Comparison of ENCODE assay signal across 8 cellular contexts in the genomic region with DNA sequence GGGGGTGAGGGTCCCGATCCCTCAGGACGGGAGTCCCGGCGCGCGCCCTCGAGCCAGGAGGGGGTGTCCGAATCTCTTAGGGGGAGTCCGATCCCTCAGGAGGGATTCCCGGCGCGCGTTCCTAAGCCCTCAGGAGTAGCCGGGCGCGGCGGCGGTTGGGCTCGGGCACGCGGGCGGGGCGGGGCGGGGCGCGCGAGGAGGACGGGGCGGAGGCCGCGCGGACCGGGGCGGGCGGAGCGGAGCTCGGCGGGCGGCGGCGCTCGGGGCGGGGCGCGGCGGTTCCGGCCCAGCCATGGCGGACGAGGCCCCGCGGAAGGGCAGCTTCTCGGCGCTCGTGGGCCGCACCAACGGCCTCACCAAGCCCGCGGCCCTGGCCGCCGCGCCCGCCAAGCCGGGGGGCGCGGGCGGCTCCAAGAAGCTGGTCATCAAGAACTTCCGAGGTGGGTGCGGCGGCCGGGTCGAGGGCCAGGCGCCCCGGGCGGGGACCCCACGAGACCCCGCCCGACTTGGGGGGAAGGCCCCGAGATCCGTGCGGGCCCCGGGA. TPM values are rescaled to one million over a fixed set of nuclear protein-coding genes. Genes with fewer than 3 reads are reported as not detected.
A peak's percentile ranks its signal among the peaks of the same experiment; 100 is the strongest.
DNase-seq lines count a peak whose midpoint lies in the region; ATAC-seq and TF ChIP-seq lines count a peak whose summit lies in the region.

A gene (plus strand): TSS at position 278 of the 544 bp plus-strand sequence. CDS start 15 bp downstream, at position 293.

- no peak for TF ChIP-seq EP300 in gastroesophageal sphincter (IDR thresholded peaks at IDR 0.05)

- H3K36me3 ChIP-seq in gastroesophageal sphincter (peaks cover 0 to 20% of the 10 kb centered on the region in 2 donors), neutrophil (no peaks in the 10 kb centered on the region)

- TF ChIP-seq POLR2A in gastroesophageal sphincter (IDR thresholded peaks at IDR 0.05), result peak in 1 of 2 donors; percentile 28

- H3K27me3 ChIP-seq in gastroesophageal sphincter (no peaks in the 10 kb centered on the region), neutrophil (no peaks in the 10 kb centered on the region)

- peak; percentile 41 for DNase-seq in DMS153 (lab: John Stamatoyannopoulos, UW)
- DNase-seq in GM20000 (ENCODE audit: low spot score), result peak; percentile 93
- DNase-seq in HT-29 (ENCODE audit: low spot score), result peak; percentile 83
- peak; percentile 65 for DNase-seq in RPMI8226
- peak; percentile 73 for DNase-seq in activated naive CD4-positive, alpha-beta T cell treated with Interleukin-2 at 50 U/mL for 16 hours
- peak; percentile 48 for DNase-seq in superior temporal gyrus (ENCODE audit: extremely low spot score)

- no peaks in the 10 kb centered on the region for H3K9me3 ChIP-seq in gastroesophageal sphincter
- H3K9me3 ChIP-seq in neutrophil, result no peaks in the 10 kb centered on the region

- H3K27ac ChIP-seq in gastroesophageal sphincter, result peak within 1 kb of the TSS; percentile 97 to 99 (median 98)
- peak within 1 kb of the TSS; percentile 91 for H3K27ac ChIP-seq in neutrophil

- H3K4me3 ChIP-seq in gastroesophageal sphincter (peak within 1 kb of the TSS; percentile 80 to 98), neutrophil (ENCODE audit: low read depth in 1 of 2, low read length in 1 of 2) (peak within 1 kb of the TSS; percentile 79 to 87)

- H3K4me1 ChIP-seq in gastroesophageal sphincter (peaks cover 0 to 82% (median 19%) of the 10 kb centered on the region in 3 donors), neutrophil (ENCODE audit: control insufficient read depth in 1 of 2, insufficient read depth in 1 of 2, low read depth in 1 of 2, low read length in 1 of 2) (peaks cover 16 to 21% of the 10 kb centered on the region in 2 experiments)

- no CpG with 5 or more reads among the region's 81 CpGs for WGBS in gastroesophageal sphincter (ENCODE audit: low coverage in 1 of 2), 2 donors

- TF ChIP-seq CTCF in GM20000 (IDR thresholded peaks at IDR 0.05; ENCODE audit: extremely low read depth, missing control alignments) (no peak), gastroesophageal sphincter (IDR thresholded peaks at IDR 0.05) (no peak), neutrophil (IDR thresholded peaks at IDR 0.05) (no peak)

- ATAC-seq in gastroesophageal sphincter, result peak; percentile 82

RNA-seq across cellular contexts. Expression of the gene that starts here (rescaled TPM):
- 184 and 200 TPM in 2 replicates for total RNA-seq in HT-29 (2014; rRNA removed; shearing (Covaris generic))
- total RNA-seq in gastroesophageal sphincter, result 100 to 1,000 TPM; 104 to 144 (median 107) TPM

Comparison
In these comparisons a context has a peak if more than half of its experiments do, and no peak if none do; other contexts are left out.
1. Peak in every context shown above with its lines: DNase-seq, ATAC-seq, H3K4me3 ChIP-seq and H3K27ac ChIP-seq.
2. DNase-seq: peak in every context shown above with its lines; median percentile 93 in GM20000; 83 in HT-29; 73 in activated naive CD4-positive, alpha-beta T cell treated with Interleukin-2 at 50 U/mL for 16 hours; 65 in RPMI8226; 48 in superior temporal gyrus; 41 in DMS153.